ENCODE assay signal across 26 cellular contexts in the genomic region with DNA sequence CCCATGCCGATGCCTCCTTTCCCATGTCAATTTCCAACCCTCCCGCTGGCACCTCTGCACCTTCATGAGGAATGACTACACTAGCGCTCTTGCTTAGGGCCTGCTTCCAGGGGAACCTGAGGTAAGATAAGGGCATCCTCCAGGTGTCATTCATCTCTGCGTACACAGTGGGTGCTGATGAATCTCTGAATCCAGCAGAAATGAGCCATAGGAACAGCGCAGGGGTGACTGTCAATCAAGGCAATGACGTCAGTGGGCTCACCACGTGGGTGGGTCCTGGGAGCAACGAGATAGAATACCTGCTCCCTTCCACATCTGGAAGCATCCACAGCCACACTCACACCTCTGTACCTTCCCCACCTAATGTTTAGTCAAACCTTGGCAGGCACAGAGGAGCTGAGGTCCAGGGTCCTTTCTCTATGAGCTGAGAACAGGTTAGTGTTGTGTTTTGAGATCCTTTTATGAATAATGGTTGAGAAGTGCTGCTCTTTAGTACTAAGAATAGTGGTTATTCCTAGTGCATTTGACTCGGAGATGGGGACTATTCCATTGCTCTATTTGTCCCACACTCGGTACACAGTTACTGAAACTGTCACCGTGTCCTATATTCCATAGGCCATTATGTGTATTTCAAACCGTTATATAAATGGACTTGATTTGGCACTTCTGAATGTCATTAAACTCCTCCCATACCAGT.
A peak's percentile ranks its signal among the peaks of the same experiment; 100 is the strongest.
DNase-seq lines count a peak whose midpoint lies in the region; ATAC-seq, FAIRE-seq and TF ChIP-seq lines count a peak whose summit lies in the region.
"Had no signal": no experiment of that assay in that cellular context is flagged by ENCODE, and none has a peak within 500 bp of the region (broad histone marks: within the 10 kb centered on the region; RNA-seq: fewer than 3 reads in every experiment).

No MANE protein-coding gene starts in this region.

- peaks cover 8% of the 10 kb centered on the region for H3K27me3 Mint-ChIP-seq in activated CD4-positive, alpha-beta memory T cell treated with anti-CD3 and anti-CD28 coated beads for 36 hours

- no peaks in the 10 kb centered on the region for H3K9me3 Mint-ChIP-seq in activated CD4-positive, alpha-beta memory T cell treated with anti-CD3 and anti-CD28 coated beads for 36 hours

- TF ChIP-seq CTCF in GM12878 (IDR thresholded peaks at IDR 0.05 in 2 of 3, conservative IDR thresholded peaks at IDR 0.05 in 1 of 3; ENCODE audit: control insufficient read depth in 2 of 3, extremely low read depth in 1 of 3, insufficient read depth in 1 of 3, low read depth in 3 of 3, low read length in 3 of 3): no peak
- no peak for TF ChIP-seq CTCF in GM10248 (IDR thresholded peaks at IDR 0.05; ENCODE audit: control extremely low read depth, extremely low read depth, low read depth, missing control alignments)

- POLR2A ChIA-PET in GM12878 (lab: Charles Lee) (no interaction called here), GM10248 (lab: Yijun Ruan, JAX) (no interaction called here)
- POLR2A ChIA-PET in activated CD4-positive, alpha-beta memory T cell treated with anti-CD3 and anti-CD28 coated beads for 36 hours (lab: Charles Lee): no interaction called here

- no peaks in the 10 kb centered on the region for H3K4me1 ChIP-seq in GM12878 (ENCODE audit: control insufficient read depth, insufficient read depth, low read length)

- TF ChIP-seq EP300 in GM12878 (IDR thresholded peaks at IDR 0.05; ENCODE audit: borderline replicate concordance in 1 of 2, control insufficient read depth in 1 of 2, low read depth in 2 of 2, low read length in 2 of 2): no peak

- RAD21 ChIA-PET in GM12878 (lab: Charles Lee; ENCODE audit: unreplicated experiment): no interaction called here

- ATAC-seq in GM12878: no peak
- ATAC-seq: SK-N-SH treated with all-trans-retinoic acid at 6 μM for 48 hours had no signal

- no peak for TF ChIP-seq RAD21 in GM12878 (IDR thresholded peaks at IDR 0.05; ENCODE audit: insufficient read depth, low read depth, low read length)

- peak; percentile 20 for DNase-seq in LHCN-M2 (ENCODE audit: low read depth)
- no peak for DNase-seq in GM12878 (ENCODE audit: low read depth, low spot score)
- peak; percentile 47 for DNase-seq in inferior parietal cortex (ENCODE audit: extremely low spot score)
- DNase-seq in putamen (ENCODE audit: low spot score): peak; percentile 84
- DNase-seq in activated effector memory CD4-positive, alpha-beta T cell treated with Interleukin-2 at 50 U/mL for 16 hours: no peak
- DNase-seq in GM10248 (ENCODE audit: extremely low spot score): no peak
- DNase-seq in activated CD4-positive, alpha-beta memory T cell treated with anti-CD3 and anti-CD28 coated beads for 36 hours: no peak
- DNase-seq: Calu3; CD8-positive, alpha-beta memory T cell; DMS153; H7; Kasumi-1; MG63; NCI-H1417; NCI-H187; NCI-H2107; NCI-H226; NCI-H510A treated with DMSO at 0.1 percent for 48 hours; NCI-H748 treated with DMSO at 0.1 percent for 48 hours; SIG-M5 had no signal

- H3K4me1 Mint-ChIP-seq in activated CD4-positive, alpha-beta memory T cell treated with anti-CD3 and anti-CD28 coated beads for 36 hours (ENCODE audit: low read depth): no peaks in the 10 kb centered on the region
- H3K4me1 Mint-ChIP-seq: CD8-positive, alpha-beta memory T cell had no signal

- WGBS in GM12878 (ENCODE audit: insufficient coverage, insufficient replicate concordance, low lambda C conversion rate, missing lambda C conversion rate): 17% methylated on average over 12 of the region's 12 CpGs

- in situ Hi-C loops in GM12878 (cut with MboI): no loop called here

- no peaks in the 10 kb centered on the region for H3K36me3 ChIP-seq in GM12878 (ENCODE audit: control insufficient read depth in 2 of 2, insufficient read depth in 2 of 2, low read length in 1 of 2)
- H3K36me3 ChIP-seq: MG63 had no signal

- no peak for TF ChIP-seq POLR2A in GM12878 (IDR thresholded peaks at IDR 0.05; ENCODE audit: low read depth, low read length)

- peaks cover 0 to under 1% of the 10 kb centered on the region in 2 experiments; a peak in 2 of 4 replicates for H3K27me3 ChIP-seq in GM12878 (replicated peaks in 1 of 2; ENCODE audit: control insufficient read depth in 2 of 2, insufficient read depth in 2 of 2, low read length in 1 of 2)
- H3K27me3 ChIP-seq: MG63 had no signal

- no peak overlapping the region for H3K27ac Mint-ChIP-seq in activated CD4-positive, alpha-beta memory T cell treated with anti-CD3 and anti-CD28 coated beads for 36 hours
- H3K27ac Mint-ChIP-seq: CD8-positive, alpha-beta memory T cell had no signal

- no TSS peak for BruUV-seq in GM12878 (replicated peaks; lab: Mats Ljungman, UMichigan)

- H2AFZ ChIP-seq in GM12878 (ENCODE audit: control insufficient read depth, low read depth, low read length): no peak overlapping the region

- intact Hi-C loops in GM12878 (cut with micrococcal nuclease; ENCODE audit: unreplicated experiment): no loop called here
- intact Hi-C loops in activated CD4-positive, alpha-beta memory T cell treated with anti-CD3 and anti-CD28 coated beads for 36 hours (cut with micrococcal nuclease): no loop called here

- SMC1A ChIA-PET in GM12878 (lab: Charles Lee; ENCODE audit: uncharacterized antibody, unreplicated experiment): no interaction called here

- H3K4me3 ChIP-seq in GM12878: no peak overlapping the region
- H3K4me3 ChIP-seq: MG63 had no signal

- no peaks in the 10 kb centered on the region for H3K36me3 Mint-ChIP-seq in activated CD4-positive, alpha-beta memory T cell treated with anti-CD3 and anti-CD28 coated beads for 36 hours
- H3K36me3 Mint-ChIP-seq: CD8-positive, alpha-beta memory T cell had no signal

- no peak for FAIRE-seq in GM12878 (lab: Jason Lieb, UNC)
- FAIRE-seq: A204.1, GM18507, GM19239 had no signal

- no peaks in the 10 kb centered on the region for H4K20me1 ChIP-seq in GM12878 (ENCODE audit: control insufficient read depth, insufficient read depth)

- H3K27ac ChIP-seq in GM12878 (ENCODE audit: control insufficient read depth, insufficient read depth): no peak overlapping the region
- H3K27ac ChIP-seq: C4-2B, RWPE1 had no signal

- no peak overlapping the region for H3K9ac ChIP-seq in GM12878 (ENCODE audit: control insufficient read depth, insufficient read depth, low read length)

- H3K79me2 ChIP-seq in GM12878 (ENCODE audit: control insufficient read depth, insufficient read depth, low read length): no peaks in the 10 kb centered on the region

- CTCF ChIA-PET in GM12878 (lab: Yijun Ruan, JAX) (interaction anchor here (0.6 kb wide), 1 partner anchor 147 kb away, joined by 3 read pairs; no protein-coding TSS in a partner anchor), GM10248 (lab: Yijun Ruan, JAX) (no interaction called here)
- CTCF ChIA-PET in activated CD4-positive, alpha-beta memory T cell treated with anti-CD3 and anti-CD28 coated beads for 36 hours (lab: Charles Lee): no interaction called here

- H3K4me3 Mint-ChIP-seq in activated CD4-positive, alpha-beta memory T cell treated with anti-CD3 and anti-CD28 coated beads for 36 hours: no peak overlapping the region
- H3K4me3 Mint-ChIP-seq: CD8-positive, alpha-beta memory T cell had no signal

- no peak overlapping the region for H3K4me2 ChIP-seq in GM12878 (ENCODE audit: control insufficient read depth, insufficient read depth)

- no peaks in the 10 kb centered on the region for H3K9me3 ChIP-seq in GM12878 (replicated peaks; ENCODE audit: control insufficient read depth, insufficient read depth, low read length)
- H3K9me3 ChIP-seq: MG63 had no signal

TF ChIP-seq in GM12878, 131 proteins besides CTCF, POLR2A, EP300 and RAD21 (continues in another document):
- no peak for TF ChIP-seq WRNIP1 (IDR thresholded peaks at IDR 0.05; ENCODE audit: borderline replicate concordance, low read depth, low read length)
- TF ChIP-seq, protein P1, sequence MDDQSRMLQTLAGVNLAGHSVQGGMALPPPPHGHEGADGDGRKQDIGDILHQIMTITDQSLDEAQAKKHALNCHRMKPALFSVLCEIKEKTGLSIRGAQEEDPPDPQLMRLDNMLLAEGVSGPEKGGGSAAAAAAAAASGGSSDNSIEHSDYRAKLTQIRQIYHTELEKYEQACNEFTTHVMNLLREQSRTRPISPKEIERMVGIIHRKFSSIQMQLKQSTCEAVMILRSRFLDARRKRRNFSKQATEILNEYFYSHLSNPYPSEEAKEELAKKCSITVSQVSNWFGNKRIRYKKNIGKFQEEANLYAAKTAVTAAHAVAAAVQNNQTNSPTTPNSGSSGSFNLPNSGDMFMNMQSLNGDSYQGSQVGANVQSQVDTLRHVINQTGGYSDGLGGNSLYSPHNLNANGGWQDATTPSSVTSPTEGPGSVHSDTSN (IDR thresholded peaks at IDR 0.05; ENCODE audit: insufficient replicate concordance, low read depth, low read length): peak; percentile 8
- TF ChIP-seq SIN3A (IDR thresholded peaks at IDR 0.05; ENCODE audit: low read depth, low read length): no peak
- TF ChIP-seq, protein P2, sequence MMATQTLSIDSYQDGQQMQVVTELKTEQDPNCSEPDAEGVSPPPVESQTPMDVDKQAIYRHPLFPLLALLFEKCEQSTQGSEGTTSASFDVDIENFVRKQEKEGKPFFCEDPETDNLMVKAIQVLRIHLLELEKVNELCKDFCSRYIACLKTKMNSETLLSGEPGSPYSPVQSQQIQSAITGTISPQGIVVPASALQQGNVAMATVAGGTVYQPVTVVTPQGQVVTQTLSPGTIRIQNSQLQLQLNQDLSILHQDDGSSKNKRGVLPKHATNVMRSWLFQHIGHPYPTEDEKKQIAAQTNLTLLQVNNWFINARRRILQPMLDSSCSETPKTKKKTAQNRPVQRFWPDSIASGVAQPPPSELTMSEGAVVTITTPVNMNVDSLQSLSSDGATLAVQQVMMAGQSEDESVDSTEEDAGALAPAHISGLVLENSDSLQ (IDR thresholded peaks at IDR 0.05): peak; percentile 49; the same call in 1 of the 2 replicates

Comparison
In these comparisons a context has a peak if more than half of its experiments do, and no peak if none do; other contexts are left out.
1. DNase-seq: peak in LHCN-M2 (single experiment), inferior parietal cortex (single experiment) and putamen (single experiment); none in GM12878 (single experiment), activated effector memory CD4-positive, alpha-beta T cell treated with Interleukin-2 at 50 U/mL for 16 hours (single experiment), GM10248 (single experiment) and activated CD4-positive, alpha-beta memory T cell treated with anti-CD3 and anti-CD28 coated beads for 36 hours (single experiment).